ENCODE assay signal across 1 cellular context in the genomic region with DNA sequence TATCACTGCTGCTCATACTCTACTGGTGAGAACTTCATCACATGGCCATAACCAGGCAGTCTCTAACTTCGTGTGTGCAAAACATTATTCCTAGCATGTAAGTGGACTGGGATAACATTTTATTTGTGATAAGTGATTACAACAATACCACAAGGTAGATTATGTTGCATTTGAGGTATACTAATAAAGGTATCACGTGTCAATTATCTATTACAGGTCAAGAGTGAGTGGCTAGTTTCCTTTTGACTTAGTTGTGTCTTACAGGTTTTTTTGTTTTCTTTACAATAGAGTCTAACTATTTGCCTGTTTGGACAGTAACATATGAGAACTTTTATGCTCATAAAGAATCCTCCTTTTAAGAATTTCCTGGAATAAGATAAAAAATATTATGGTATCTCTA.
TF ChIP-seq lines count a peak whose summit lies in the region.

No MANE protein-coding gene starts in this region.

TF ChIP-seq in A549, 52 proteins besides CTCF, POLR2A, EP300 and RAD21 (continued from another document):
- TF ChIP-seq USF2 (IDR thresholded peaks at IDR 0.05): no peak
